ENCODE assay signal across 1 cellular context in the genomic region with DNA sequence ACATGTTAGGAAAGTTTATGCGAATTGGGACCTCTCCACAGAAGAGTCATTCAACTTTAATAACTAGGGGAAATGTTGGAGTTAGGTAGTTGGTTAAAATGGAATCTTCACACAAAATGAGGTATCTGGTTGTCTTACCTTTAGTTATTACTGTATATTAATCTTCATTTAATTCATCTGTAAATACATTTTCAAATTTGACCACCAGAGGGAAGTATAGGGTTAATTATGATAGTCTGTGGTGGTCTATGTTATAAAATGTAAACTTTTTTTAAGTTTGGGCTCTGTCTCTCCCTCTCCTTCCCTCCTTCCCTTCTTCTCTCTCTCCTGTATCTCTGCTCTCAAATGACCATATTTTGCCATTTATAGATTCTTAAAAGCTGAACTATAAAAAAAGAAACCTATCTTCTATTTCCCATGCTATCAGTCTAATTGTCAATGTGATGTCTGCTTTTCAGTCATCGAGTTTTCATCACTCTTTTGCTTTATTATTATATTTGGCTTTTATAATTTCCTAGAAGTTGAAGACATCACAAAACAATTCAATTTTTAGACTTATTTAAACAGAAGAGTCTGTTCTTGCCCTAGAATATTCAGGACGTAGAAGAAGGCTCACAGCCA.
TF ChIP-seq lines count a peak whose summit lies in the region.

No MANE protein-coding gene starts in this region.

TF ChIP-seq in K562, 482 proteins besides CTCF, POLR2A, EP300 and RAD21 (continued from another document):
- TF ChIP-seq, protein P1, sequence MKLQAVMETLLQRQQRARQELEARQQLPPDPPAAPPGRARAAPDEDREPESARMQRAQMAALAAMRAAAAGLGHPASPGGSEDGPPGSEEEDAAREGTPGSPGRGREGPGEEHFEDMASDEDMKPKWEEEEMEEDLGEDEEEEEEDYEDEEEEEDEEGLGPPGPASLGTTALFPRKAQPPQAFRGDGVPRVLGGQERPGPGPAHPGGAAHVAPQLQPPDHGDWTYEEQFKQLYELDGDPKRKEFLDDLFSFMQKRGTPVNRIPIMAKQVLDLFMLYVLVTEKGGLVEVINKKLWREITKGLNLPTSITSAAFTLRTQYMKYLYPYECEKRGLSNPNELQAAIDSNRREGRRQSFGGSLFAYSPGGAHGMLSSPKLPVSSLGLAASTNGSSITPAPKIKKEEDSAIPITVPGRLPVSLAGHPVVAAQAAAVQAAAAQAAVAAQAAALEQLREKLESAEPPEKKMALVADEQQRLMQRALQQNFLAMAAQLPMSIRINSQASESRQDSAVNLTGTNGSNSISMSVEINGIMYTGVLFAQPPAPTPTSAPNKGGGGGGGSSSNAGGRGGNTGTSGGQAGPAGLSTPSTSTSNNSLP (IDR thresholded peaks at IDR 0.05; ENCODE audit: borderline replicate concordance, low read depth, low read length): 0 out of 2 replicates have a peak, but pooled peaks have one; percentile 45
- TF ChIP-seq JUN (IDR thresholded peaks at IDR 0.05; ENCODE audit: borderline replicate concordance, low read depth, low read length): no peak
- TF ChIP-seq JUN (CRISPR knock-in tag; IDR thresholded peaks at IDR 0.05; ENCODE audit: borderline replicate concordance): no peak
- no peak for TF ChIP-seq LCOR (CRISPR knock-in tag; IDR thresholded peaks at IDR 0.05)
